13 cellular contexts compared by ENCODE assay signal in genomic region chr4:36332782-36333131, GRCh38. TPM values are rescaled to one million over a fixed set of nuclear protein-coding genes. Genes with fewer than 3 reads are reported as not detected.
A peak's percentile ranks its signal among the peaks of the same experiment; 100 is the strongest.
DNase-seq lines count a peak whose midpoint lies in the region; ATAC-seq, FAIRE-seq and TF ChIP-seq lines count a peak whose summit lies in the region.
"Had no signal": no experiment of that assay in that cellular context is flagged by ENCODE, and none has a peak within 500 bp of the region (broad histone marks: within the 10 kb centered on the region; RNA-seq: fewer than 3 reads in every experiment).

No MANE protein-coding gene starts in this region.

- no peak for FAIRE-seq in GM12878 (lab: Jason Lieb, UNC)

- DNase-seq in GM12878 (ENCODE audit: low read depth, low spot score) (peak; percentile 60), activated gamma-delta T cell (lab: John Stamatoyannopoulos, UW) (no peak), A673 (ENCODE audit: low spot score) (no peak), superior temporal gyrus (ENCODE audit: extremely low spot score) (no peak)
- DNase-seq in stimulated activated naive CD4-positive, alpha-beta T cell treated with Interleukin-2 at 50 U/mL for 16 hours (lab: John Stamatoyannopoulos, UW), result no peak
- DNase-seq: DMS 273 treated with DMSO at 0.1 percent for 48 hours, heart left ventricle, NCI-H1694 had no signal

- peak overlapping the region; percentile 89 for H3K4me2 ChIP-seq in GM12878 (ENCODE audit: control insufficient read depth, insufficient read depth)

- TF ChIP-seq CTCF in GM12878 (IDR thresholded peaks at IDR 0.05 in 2 of 3, conservative IDR thresholded peaks at IDR 0.05 in 1 of 3; ENCODE audit: control insufficient read depth in 2 of 3, extremely low read depth in 1 of 3, insufficient read depth in 1 of 3, low read depth in 3 of 3, low read length in 3 of 3), result no peak
- no peak for TF ChIP-seq CTCF in A673 (conservative IDR thresholded peaks at IDR 0.05; ENCODE audit: low read depth, low read length)

- BruUV-seq in GM12878 (replicated peaks; lab: Mats Ljungman, UMichigan) (no TSS peak), A673 (replicated peaks; lab: Mats Ljungman, UMichigan) (no TSS peak)

- ATAC-seq in GM18861 (IDR thresholded peaks at IDR 0.05; ENCODE audit: unreplicated experiment), result peak; percentile 98
- peak; percentile 98 for ATAC-seq in GM21381 (IDR thresholded peaks at IDR 0.05; ENCODE audit: unreplicated experiment)
- ATAC-seq in HG03060 (IDR thresholded peaks at IDR 0.05; ENCODE audit: low read depth, unreplicated experiment), result peak; percentile 90
- ATAC-seq in GM12878, result peak; percentile 96
- ATAC-seq: heart left ventricle had no signal

- H3K27me3 ChIP-seq in GM12878 (replicated peaks in 1 of 2; ENCODE audit: control insufficient read depth in 2 of 2, insufficient read depth in 2 of 2, low read length in 1 of 2), result no peaks in the 10 kb centered on the region
- H3K27me3 ChIP-seq in A673 (replicated peaks; ENCODE audit: insufficient read depth, low read depth, low read length, poor library complexity), result no peaks in the 10 kb centered on the region
- H3K27me3 ChIP-seq: heart left ventricle had no signal

- H3K9me3 ChIP-seq in GM12878 (replicated peaks; ENCODE audit: control insufficient read depth, insufficient read depth, low read length) (no peaks in the 10 kb centered on the region; the same call in 2 of the 3 replicates), A673 (ENCODE audit: low read depth, low read length, poor library complexity, severe bottlenecking) (no peaks in the 10 kb centered on the region)
- H3K9me3 ChIP-seq: heart left ventricle had no signal

- peak overlapping the region; percentile 70 for H3K9ac ChIP-seq in GM12878 (ENCODE audit: control insufficient read depth, insufficient read depth, low read length)

- peak overlapping the region; percentile 66 for H2AFZ ChIP-seq in GM12878 (ENCODE audit: control insufficient read depth, low read depth, low read length)

- intact Hi-C loops in GM12878 (cut with micrococcal nuclease; ENCODE audit: unreplicated experiment) (no loop called here), A673 (cut with micrococcal nuclease; ENCODE audit: unreplicated experiment) (no loop called here)

- H3K4me1 ChIP-seq in GM12878 (ENCODE audit: control insufficient read depth, insufficient read depth, low read length), result peaks cover 22% of the 10 kb centered on the region
- no peaks in the 10 kb centered on the region for H3K4me1 ChIP-seq in A673 (ENCODE audit: insufficient read depth, low read length, poor library complexity, severe bottlenecking)

- no peaks in the 10 kb centered on the region for H3K36me3 ChIP-seq in GM12878 (ENCODE audit: control insufficient read depth in 2 of 2, insufficient read depth in 2 of 2, low read length in 1 of 2)
- no peaks in the 10 kb centered on the region for H3K36me3 ChIP-seq in A673 (ENCODE audit: insufficient read depth, low read length, poor library complexity, severe bottlenecking)
- H3K36me3 ChIP-seq: heart left ventricle had no signal

- TF ChIP-seq EP300 in GM12878 (IDR thresholded peaks at IDR 0.05; ENCODE audit: borderline replicate concordance in 1 of 2, control insufficient read depth in 1 of 2, low read depth in 2 of 2, low read length in 2 of 2), result peak; percentile 42 to 58; a peak in 2 of 4 replicates

- in situ Hi-C loops in GM12878 (cut with MboI), result no loop called here

- no peak for TF ChIP-seq POLR2A in GM12878 (IDR thresholded peaks at IDR 0.05; ENCODE audit: low read depth, low read length)

- peak overlapping the region; percentile 41; the same call in 1 of the 2 replicates for H3K4me3 ChIP-seq in GM12878
- no peak overlapping the region for H3K4me3 ChIP-seq in A673 (ENCODE audit: low read depth, low read length, poor library complexity, severe bottlenecking)
- H3K4me3 ChIP-seq: heart left ventricle, SK-N-MC had no signal

- CTCF ChIA-PET in GM12878 (lab: Yijun Ruan, JAX) (interaction anchor here (1.0 to 5.0 kb wide), 7 partner anchors 13 to 90 kb away, joined by 3 to 23 read pairs (median 4); no protein-coding TSS in a partner anchor), A673 (lab: Charles Lee) (no interaction called here)

- no peaks in the 10 kb centered on the region for H4K20me1 ChIP-seq in GM12878 (ENCODE audit: control insufficient read depth, insufficient read depth)

- H3K79me2 ChIP-seq in GM12878 (ENCODE audit: control insufficient read depth, insufficient read depth, low read length), result no peaks in the 10 kb centered on the region

- SMC1A ChIA-PET in GM12878 (lab: Charles Lee; ENCODE audit: uncharacterized antibody, unreplicated experiment), result interaction anchor here (0.7 to 9.1 kb wide), 21 partner anchors 7 to 398 kb away, joined by 3 to 67 read pairs (median 5); no protein-coding TSS in a partner anchor

- POLR2A ChIA-PET in GM12878 (lab: Charles Lee) (interaction anchor here (0.9 to 1.3 kb wide), 3 partner anchors 11 to 90 kb away, joined by 4 to 6 read pairs (median 6); no protein-coding TSS in a partner anchor), A673 (lab: Charles Lee; ENCODE audit: low non-redundant PET) (no interaction called here)

- H3K27ac ChIP-seq in GM12878 (ENCODE audit: control insufficient read depth, insufficient read depth) (peak overlapping the region; percentile 91), A673 (ENCODE audit: low read depth, low read length, poor library complexity, severe bottlenecking) (no peak overlapping the region)
- H3K27ac ChIP-seq: heart left ventricle, SK-N-MC had no signal

- RAD21 ChIA-PET in GM12878 (lab: Charles Lee; ENCODE audit: unreplicated experiment), result interaction anchor here (0.6 to 2.9 kb wide), 16 partner anchors 11 to 169 kb away, joined by 3 to 20 read pairs (median 4); partner anchors contain the start of gene ARAP2

- no peak; the same call in 1 of the 2 replicates for TF ChIP-seq RAD21 in GM12878 (IDR thresholded peaks at IDR 0.05; ENCODE audit: insufficient read depth, low read depth, low read length)

TF ChIP-seq in GM12878, 131 proteins besides CTCF, POLR2A, EP300 and RAD21 (continues in another document):
- TF ChIP-seq STAT3 (IDR thresholded peaks at IDR 0.05; ENCODE audit: low read depth, low read length) (0 out of 2 replicates have a peak, but pooled peaks have one; percentile 41), MEF2A (IDR thresholded peaks at IDR 0.05; ENCODE audit: insufficient read depth, low read depth, low read length) (peak; percentile 79), RUNX3 (IDR thresholded peaks at IDR 0.05; ENCODE audit: low read length) (peak; percentile 59; the same call in 1 of the 2 replicates), USF1 (IDR thresholded peaks at IDR 0.05; ENCODE audit: borderline replicate concordance, extremely low read length, insufficient read depth, low read depth, low read length) (no peak), MAX (IDR thresholded peaks at IDR 0.05; ENCODE audit: low read depth, low read length) (no peak), GABPA (IDR thresholded peaks at IDR 0.05; ENCODE audit: low read depth) (0 out of 2 replicates have a peak, but pooled peaks have one; percentile 8), E4F1 (IDR thresholded peaks at IDR 0.05; ENCODE audit: borderline replicate concordance, partially characterized antibody) (no peak), NRF1 (conservative IDR thresholded peaks at IDR 0.05; ENCODE audit: low read depth, low read length) (no peak), CBX5 (IDR thresholded peaks at IDR 0.05; ENCODE audit: low read depth) (peak; percentile 69; the same call in 1 of the 2 replicates)

RNA-seq across cellular contexts. Expression of gene DTHD1, which starts 51.3 kb away (rescaled TPM):
- 0.24 and 0.31 TPM in 2 replicates for total RNA-seq in GM12878 (2013; cell fraction: nucleolus; rRNA removed)
- total RNA-seq in GM12878 (2014; rRNA removed) (1.3 TPM in 2 replicates), GM12878 (2014; rRNA removed; fragmentation: Illumina TruSeq; extraction: Trizol) (1.7 and 1.8 TPM in 2 replicates), GM12878 (2021) (2.0 and 2.1 TPM in 2 replicates), A673 (2021) (not detected in 2 replicates)
- polyA plus RNA-seq in GM12878 (2011; ENCODE audit: low read depth), result 0.28 TPM
- polyA plus RNA-seq in GM12878 (2011; rRNA removed) (0.05 and 0.19 TPM in 2 replicates), GM12878 (2014; fragmentation: Illumina TruSeq; extraction: Trizol) (2.8 and 4.6 TPM in 2 replicates), GM12878 (2014; fragmentation: Nextera tagmentation; extraction: Ambion mirVana) (1 to 10 TPM; 1.2 to 1.5 TPM), GM12878 (2014; rRNA removed) (1.1 and 2.2 TPM in 2 replicates), GM12878 (2016; fragmentation: Nextera tagmentation; extraction: Ambion mirVana) (1 to 10 TPM; 1.1 to 1.3 TPM)
- 0.03 TPM in 2 replicates for polyA plus RNA-seq in GM12878 (2011; cell fraction: cytosol; rRNA removed)
- polyA plus RNA-seq in GM12878 (2011; cell fraction: nucleus; rRNA removed), result 0.06 and 0.10 TPM in 2 replicates
- polyA plus RNA-seq in GM12878 (2012), result 0.38 and 0.98 TPM in 2 replicates
- polyA minus RNA-seq in GM12878 (2011; rRNA and poly(A)+ RNA removed), result not detected in 2 replicates
- polyA minus RNA-seq in GM12878 (2011; cell fraction: cytosol; rRNA and poly(A)+ RNA removed), result not detected in 2 replicates
- polyA minus RNA-seq in GM12878 (2011; cell fraction: nucleus; rRNA and poly(A)+ RNA removed), result 0.19 TPM in 1 of 2 replicates, not detected in the other
- total RNA-seq: dermis microvascular lymphatic vessel endothelial cell had no signal
- polyA plus RNA-seq: heart left ventricle had no signal
